ENCODE assay signal across 1 cellular context in the genomic region with DNA sequence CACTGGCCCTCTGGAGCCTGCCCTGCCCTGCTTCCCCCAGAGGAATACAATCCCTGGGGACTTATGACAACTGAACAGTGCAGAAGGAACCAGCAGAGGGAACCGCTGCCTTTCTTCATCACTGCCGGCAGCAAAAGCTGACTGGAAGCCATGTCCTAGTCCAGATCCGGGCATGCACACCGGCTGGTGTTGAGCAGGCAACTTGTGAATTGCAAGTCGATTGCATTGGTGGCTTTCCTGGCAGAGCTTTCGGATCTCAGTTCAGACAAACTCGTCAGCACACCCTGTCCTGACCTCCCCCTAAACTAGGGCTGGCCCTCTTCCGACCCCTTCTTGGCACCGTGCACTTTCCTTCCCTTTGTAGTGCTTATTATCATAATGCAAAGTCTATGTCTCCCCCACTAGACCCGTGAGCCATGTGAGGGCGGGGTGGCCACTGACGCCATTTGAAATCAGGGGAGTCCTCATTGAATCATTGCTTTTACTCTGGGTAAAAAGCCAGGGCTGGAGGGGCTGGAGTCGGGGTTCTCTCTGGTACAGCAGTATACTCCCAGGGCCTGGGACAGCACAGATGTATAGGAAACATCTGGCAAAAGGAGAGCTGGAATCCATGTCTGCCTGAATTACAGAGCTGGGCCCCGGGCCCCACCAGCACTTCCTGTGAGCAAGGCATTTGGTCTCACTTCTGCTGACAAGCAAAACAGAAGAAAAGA.
TF ChIP-seq lines count a peak whose summit lies in the region.

No MANE protein-coding gene starts in this region.

TF ChIP-seq in IMR-90, 13 proteins besides CTCF, POLR2A, EP300 and RAD21 (continued from another document):
- TF ChIP-seq, protein P1, sequence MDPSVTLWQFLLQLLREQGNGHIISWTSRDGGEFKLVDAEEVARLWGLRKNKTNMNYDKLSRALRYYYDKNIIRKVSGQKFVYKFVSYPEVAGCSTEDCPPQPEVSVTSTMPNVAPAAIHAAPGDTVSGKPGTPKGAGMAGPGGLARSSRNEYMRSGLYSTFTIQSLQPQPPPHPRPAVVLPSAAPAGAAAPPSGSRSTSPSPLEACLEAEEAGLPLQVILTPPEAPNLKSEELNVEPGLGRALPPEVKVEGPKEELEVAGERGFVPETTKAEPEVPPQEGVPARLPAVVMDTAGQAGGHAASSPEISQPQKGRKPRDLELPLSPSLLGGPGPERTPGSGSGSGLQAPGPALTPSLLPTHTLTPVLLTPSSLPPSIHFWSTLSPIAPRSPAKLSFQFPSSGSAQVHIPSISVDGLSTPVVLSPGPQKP (IDR thresholded peaks at IDR 0.05; ENCODE audit: borderline replicate concordance, low read depth, low read length): no peak
- no peak for TF ChIP-seq CHD1 (IDR thresholded peaks at IDR 0.05; ENCODE audit: low read depth, low read length)
- TF ChIP-seq MAZ (IDR thresholded peaks at IDR 0.05; ENCODE audit: borderline replicate concordance, low read depth, low read length): no peak
- TF ChIP-seq BHLHE40 (IDR thresholded peaks at IDR 0.05; ENCODE audit: low read depth, low read length): no peak
